In genomic region chr2:55123851-55124269, GRCh38 we compare ENCODE assay signal across 19 cellular contexts.
"Had no signal": no experiment of that assay in that cellular context is flagged by ENCODE, and none has a peak within 500 bp of the region (broad histone marks: within the 10 kb centered on the region; RNA-seq: fewer than 3 reads in every experiment).

No MANE protein-coding gene starts in this region.

- H3K4me3 ChIP-seq: lower lobe of right lung, psoas muscle, sigmoid colon, thyroid gland, uterus had no signal

- H3K27me3 ChIP-seq: foreskin keratinocyte, sigmoid colon, thyroid gland, uterus had no signal

- H3K27ac ChIP-seq: foreskin keratinocyte, lower lobe of right lung, psoas muscle, sigmoid colon, thyroid gland, uterus had no signal

- DNase-seq: activated CD4-positive, CD25-positive, alpha-beta regulatory T cell; activated effector memory CD4-positive, alpha-beta T cell treated with Interleukin-2 at 50 U/mL for 16 hours; activated T-cell treated with anti-CD3 and anti-CD28 coated beads, Interleukin-2, amount 50 U/mL, for 24 hours; aorta; effector CD4-positive, alpha-beta T cell; foreskin keratinocyte; left cardiac atrium; lower lobe of right lung; naive thymus-derived CD4-positive, alpha-beta T cell; psoas muscle; sigmoid colon; stimulated activated CD4-positive, alpha-beta T cell treated with anti-CD3 and anti-CD28 coated beads, Interleukin-2, amount 100 ng/mL, for 24 hours; stimulated activated naive CD4-positive, alpha-beta T cell; T-helper 17 cell; thyroid gland; uterus had no signal

- H3K9me3 ChIP-seq: lower lobe of right lung, psoas muscle, sigmoid colon, thyroid gland, uterus had no signal

- H3K36me3 ChIP-seq: lower lobe of right lung, sigmoid colon, thyroid gland, uterus had no signal

- FAIRE-seq: colon, endothelial cell of umbilical vein, TTC549 had no signal

- H3K4me1 ChIP-seq: foreskin keratinocyte had no signal

- ATAC-seq: foreskin keratinocyte; left cardiac atrium; lower lobe of right lung; naive thymus-derived CD4-positive, alpha-beta T cell; psoas muscle; T-helper 17 cell had no signal
